ENCODE assay signal across 8 cellular contexts in genomic region chr9:134067904-134068741, GRCh38. TPM values are rescaled to one million over a fixed set of nuclear protein-coding genes. Genes with fewer than 3 reads are reported as not detected.
A peak's percentile ranks its signal among the peaks of the same experiment; 100 is the strongest.
DNase-seq lines count a peak whose midpoint lies in the region; ATAC-seq lines count a peak whose summit lies in the region.

Gene BRD3, minus strand, starts transcription at chr9:134068026. Its CDS starts 14,549 bp downstream, at chr9:134053477.

- peak within 1 kb of the TSS; percentile 99 for H3K9ac ChIP-seq in HUES64 (ENCODE audit: low read depth, low read length)

- H3K36me3 ChIP-seq in HUES64 (ENCODE audit: insufficient read depth, low read length), result no peaks in the 10 kb centered on the region
- H3K36me3 ChIP-seq in muscle layer of duodenum (ENCODE audit: control insufficient read depth in 1 of 2, insufficient read depth in 2 of 2, low read length in 2 of 2), result no peaks in the 10 kb centered on the region

- ATAC-seq in GM21423 (IDR thresholded peaks at IDR 0.05; ENCODE audit: unreplicated experiment) (peak; percentile 74), esophagus mucosa (peak; percentile 85)

- peaks cover 10% of the 10 kb centered on the region; the same call in 1 of the 2 replicates for H3K4me1 ChIP-seq in HUES64 (ENCODE audit: insufficient read depth, low read length)
- H3K4me1 ChIP-seq in muscle layer of duodenum (ENCODE audit: control insufficient read depth in 1 of 2, insufficient read depth in 2 of 2, low read length in 2 of 2), result peaks cover 0 to 31% of the 10 kb centered on the region in 2 donors

- DNase-seq in DMS 273 (lab: John Stamatoyannopoulos, UW; ENCODE audit: unreplicated experiment) (peak; percentile 97), OCI-M1 (lab: John Stamatoyannopoulos, UW) (peak; percentile 92)
- peak; percentile 85 for DNase-seq in activated T-cell treated with anti-CD3 and anti-CD28 coated beads, Interleukin-2, amount 50 U/mL, for 1 hour
- peak; percentile 49 for DNase-seq in stimulated activated CD8-positive, alpha-beta memory T cell treated with anti-CD3 and anti-CD28 coated beads, Interleukin-7, amount 100 ng/mL, for 24 hours (ENCODE audit: low read depth)

- WGBS in HUES64, result under 1% methylated on average over 131 of the region's 131 CpGs

- peaks cover 24% of the 10 kb centered on the region for H3K27me3 ChIP-seq in HUES64 (ENCODE audit: insufficient read depth, low read length)
- H3K27me3 ChIP-seq in muscle layer of duodenum (ENCODE audit: low read depth, low read length), result no peaks in the 10 kb centered on the region

- 0 out of 2 replicates have a peak, but pooled peaks cover 3% of the 10 kb centered on the region for H3K9me3 ChIP-seq in HUES64 (ENCODE audit: insufficient read depth, low read depth, low read length)
- H3K9me3 ChIP-seq in muscle layer of duodenum (ENCODE audit: control insufficient read depth in 1 of 2, low read length in 2 of 2), result no peaks in the 10 kb centered on the region

- peak within 1 kb of the TSS; percentile 88 for H3K27ac ChIP-seq in HUES64 (ENCODE audit: low read depth, low read length)
- H3K27ac ChIP-seq in muscle layer of duodenum (ENCODE audit: low read length), result peak within 1 kb of the TSS; percentile 76

- H3K4me3 ChIP-seq in HUES64 (ENCODE audit: low read length) (peak within 1 kb of the TSS; percentile 83), muscle layer of duodenum (ENCODE audit: low read depth in 1 of 2, low read length in 2 of 2) (peak within 1 kb of the TSS; percentile 79 to 84)

RNA-seq across cellular contexts. Expression of gene BRD3, which starts in this region (rescaled TPM):
- 36.1 TPM for polyA plus RNA-seq in HUES64 (2013, experiment 1 of 2)
- 41.9 TPM for polyA plus RNA-seq in HUES64 (2013, experiment 2 of 2)
- 13.2 TPM for total RNA-seq in esophagus mucosa

Comparison
In these comparisons a context has a peak if more than half of its experiments do, and no peak if none do; other contexts are left out.
1. Peak in every context shown above with its lines: DNase-seq, ATAC-seq, H3K4me3 ChIP-seq and H3K27ac ChIP-seq.